ENCODE assay signal across 8 cellular contexts in the genomic region with DNA sequence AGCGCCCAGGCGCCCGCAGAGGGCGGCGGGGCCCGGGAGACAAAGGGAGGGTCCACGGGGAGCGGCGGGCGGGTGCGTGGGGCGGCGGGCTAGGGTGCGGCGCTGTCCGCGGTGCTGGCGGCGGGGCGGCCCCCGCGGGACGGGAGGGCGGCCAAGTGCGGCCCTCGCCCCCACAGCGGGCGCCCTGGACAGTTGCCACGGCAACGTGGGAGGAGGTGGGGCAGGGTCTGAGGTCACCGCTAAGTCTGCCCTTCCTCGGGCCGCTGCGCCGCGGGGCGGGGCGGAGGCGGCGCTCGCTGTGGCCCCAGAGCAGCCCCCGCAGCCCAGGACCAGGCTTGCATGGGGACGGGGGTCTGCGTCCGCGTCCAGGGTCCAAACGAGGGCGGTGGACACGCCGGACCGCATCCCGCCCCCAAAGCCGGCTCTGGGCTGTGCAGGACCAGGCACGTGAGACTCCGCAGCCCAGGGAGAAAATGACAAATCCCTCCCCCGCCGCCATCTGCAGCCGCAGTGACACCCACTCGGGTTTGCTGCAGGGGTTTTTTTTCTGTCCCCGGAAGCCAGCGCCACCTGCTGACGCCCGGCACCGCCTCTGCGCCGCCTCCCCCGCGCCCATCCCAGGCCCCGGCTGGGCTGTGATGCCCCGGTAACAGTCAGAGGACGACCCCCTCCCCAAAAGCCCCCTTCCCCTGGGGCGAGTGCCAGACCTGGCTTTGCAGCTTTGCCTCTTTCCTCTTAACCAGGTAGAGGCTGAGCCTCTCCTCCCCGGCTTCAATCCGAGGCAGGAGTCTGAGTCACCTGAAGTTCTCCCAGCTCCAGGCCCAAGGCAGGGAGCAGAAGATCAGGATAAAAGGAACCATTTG. TPM values are rescaled to one million over a fixed set of nuclear protein-coding genes. Genes with fewer than 3 reads are reported as not detected.
DNase-seq lines count a peak whose midpoint lies in the region; ATAC-seq and TF ChIP-seq lines count a peak whose summit lies in the region.

No MANE protein-coding gene starts in this region.

- no peaks in the 10 kb centered on the region for H3K9me3 Mint-ChIP-seq in activated naive CD4-positive, alpha-beta T cell treated with anti-CD3 and anti-CD28 coated beads for 36 hours

- peaks cover 14% of the 10 kb centered on the region for H3K4me1 Mint-ChIP-seq in activated naive CD4-positive, alpha-beta T cell treated with anti-CD3 and anti-CD28 coated beads for 36 hours (ENCODE audit: low read depth)

- H3K4me2 ChIP-seq in DND-41 (ENCODE audit: insufficient read depth, low read length), result peak overlapping the region; percentile 4; the same call in 1 of the 2 replicates

- H3K27me3 Mint-ChIP-seq in activated naive CD4-positive, alpha-beta T cell treated with anti-CD3 and anti-CD28 coated beads for 36 hours (ENCODE audit: low read depth), result peaks cover 29% of the 10 kb centered on the region

- DNase-seq in DND-41 (peak; percentile 77), SHP77 (lab: John Stamatoyannopoulos, UW) (peak; percentile 50 to 79), right atrium auricular region (ENCODE audit: low spot score) (no peak), spleen (peak; percentile 87)
- DNase-seq in activated naive CD4-positive, alpha-beta T cell treated with anti-CD3 and anti-CD28 coated beads for 36 hours, result peak; percentile 69

- TF ChIP-seq CTCF in DND-41 (IDR thresholded peaks at IDR 0.05; ENCODE audit: borderline replicate concordance, extremely low read depth, low read length, poor library complexity, severe bottlenecking) (peak; percentile 78), right atrium auricular region (IDR thresholded peaks at IDR 0.05) (peak; percentile 26 to 68), spleen (IDR thresholded peaks at IDR 0.05 in 8 of 11, conservative IDR thresholded peaks at IDR 0.05 in 3 of 11) (peak in 9 of 11 experiments; percentile 22 to 70 (median 51))

- peaks cover 43% of the 10 kb centered on the region for H4K20me1 ChIP-seq in DND-41 (ENCODE audit: insufficient read depth, low read length)

- 0 to 5% (median 2%) methylated on average over 1 to 74 of the region's 74 CpGs for WGBS in spleen, 5 donors

- no peak overlapping the region for H2AFZ ChIP-seq in DND-41 (ENCODE audit: low read depth, low read length)

- H3K36me3 ChIP-seq in DND-41 (ENCODE audit: insufficient read depth, low read length) (no peaks in the 10 kb centered on the region), right atrium auricular region (no peaks in the 10 kb centered on the region), spleen (no peaks in the 10 kb centered on the region)

- H3K9ac ChIP-seq in DND-41 (ENCODE audit: low read depth, low read length), result no peak overlapping the region

- H3K9me3 ChIP-seq in DND-41 (ENCODE audit: insufficient read depth, low read length, severe bottlenecking) (no peaks in the 10 kb centered on the region), right atrium auricular region (no peaks in the 10 kb centered on the region), spleen (no peaks in the 10 kb centered on the region)

- TF ChIP-seq POLR2A in spleen (IDR thresholded peaks at IDR 0.05), result no peak

- H3K4me1 ChIP-seq in DND-41 (ENCODE audit: insufficient read depth, low read length) (peaks cover 9% of the 10 kb centered on the region), right atrium auricular region (peaks cover 0 to 46% of the 10 kb centered on the region in 2 donors), spleen (peaks cover 8 to 59% (median 52%) of the 10 kb centered on the region in 6 donors)

- CTCF ChIA-PET in activated naive CD4-positive, alpha-beta T cell treated with anti-CD3 and anti-CD28 coated beads for 36 hours (lab: Charles Lee), result interaction anchor here (2.7 kb wide), 1 partner anchor 45 kb away, joined by 10 read pairs; no protein-coding TSS in a partner anchor

- H3K4me3 Mint-ChIP-seq in activated naive CD4-positive, alpha-beta T cell treated with anti-CD3 and anti-CD28 coated beads for 36 hours, result no peak overlapping the region

- H3K27ac Mint-ChIP-seq in activated naive CD4-positive, alpha-beta T cell treated with anti-CD3 and anti-CD28 coated beads for 36 hours, result no peak overlapping the region

- intact Hi-C loops in activated naive CD4-positive, alpha-beta T cell treated with anti-CD3 and anti-CD28 coated beads for 36 hours (cut with micrococcal nuclease), result loop anchor here (1.0 to 5.0 kb wide), 3 partner anchors 123 to 206 kb away; a partner anchor contains a TSS
- intact Hi-C loops in spleen (cut with DNase I; ENCODE audit: low total_unique reads), result no loop called here

- no peaks in the 10 kb centered on the region for H3K79me2 ChIP-seq in DND-41 (ENCODE audit: insufficient read depth, low read length)

- no peak overlapping the region for H3K27ac ChIP-seq in DND-41 (ENCODE audit: low read length)
- no peak overlapping the region for H3K27ac ChIP-seq in right atrium auricular region
- no peak overlapping the region for H3K27ac ChIP-seq in spleen

- H3K27me3 ChIP-seq in DND-41 (ENCODE audit: insufficient read depth, low read length, poor library complexity) (no peaks in the 10 kb centered on the region), right atrium auricular region (peaks cover 34 to 53% of the 10 kb centered on the region in 2 donors), spleen (replicated peaks in 1 of 7) (peaks cover 11 to 100% (median 81%) of the 10 kb centered on the region in 7 donors)

- ATAC-seq in DND-41 (ENCODE audit: insufficient read depth, low read depth) (peak; percentile 82), HG03439 (IDR thresholded peaks at IDR 0.05; ENCODE audit: unreplicated experiment) (peak; percentile 45), HG03039 (IDR thresholded peaks at IDR 0.05; ENCODE audit: unreplicated experiment) (no peak), GM21526 (IDR thresholded peaks at IDR 0.05; ENCODE audit: low FRiP score, unreplicated experiment) (no peak)

- no peaks in the 10 kb centered on the region for H3K36me3 Mint-ChIP-seq in activated naive CD4-positive, alpha-beta T cell treated with anti-CD3 and anti-CD28 coated beads for 36 hours (ENCODE audit: low read depth)

- H3K4me3 ChIP-seq in DND-41 (ENCODE audit: low read depth in 1 of 2, low read length in 2 of 2) (no peak overlapping the region), right atrium auricular region (peak overlapping the region in 1 of 2 donors; percentile 40), spleen (peak overlapping the region; percentile 18 to 72 (median 43))

RNA-seq across cellular contexts. Expression of a gene that starts 36.8 kb away (rescaled TPM):
- total RNA-seq in activated naive CD4-positive, alpha-beta T cell treated with anti-CD3 and anti-CD28 coated beads for 36 hours, result 10 to 100 TPM; 27.6 to 27.8 TPM
- total RNA-seq in right atrium auricular region (10 to 100 TPM; 15.7 to 26.1 TPM), spleen (10 to 100 TPM; 30.8 to 41.6 (median 35.9) TPM)
- polyA plus RNA-seq in spleen, result 10 to 100 TPM; 18.8 to 24.3 (median 21.2) TPM

RNA-seq across cellular contexts. Expression of a gene that starts 56.6 kb away (rescaled TPM):
- not detected for total RNA-seq in activated naive CD4-positive, alpha-beta T cell treated with anti-CD3 and anti-CD28 coated beads for 36 hours
- not detected for total RNA-seq in right atrium auricular region
- total RNA-seq in spleen, result 1 to 10 TPM in 3 of 7 donors, under 1 TPM in 2, not detected in 2; 0.40 to 1.3 (median 1.0) TPM
- 1 to 10 TPM; 1.1 to 2.9 (median 1.4) TPM for polyA plus RNA-seq in spleen

Comparison
In these comparisons a context has a peak if more than half of its experiments do, and no peak if none do; other contexts are left out.
1. ATAC-seq: peak in DND-41 (single experiment) and HG03439 (single experiment); none in HG03039 (single experiment) and GM21526 (single experiment).
2. H3K4me3 ChIP-seq: peak in spleen (8 of 8); none in DND-41 (0 of 2).
3. Peak in every context shown above with its lines, with median percentiles within 50 percentile points of each other: CTCF ChIP-seq.